Comparison of ENCODE assay signal across 17 cellular contexts in the genomic region with DNA sequence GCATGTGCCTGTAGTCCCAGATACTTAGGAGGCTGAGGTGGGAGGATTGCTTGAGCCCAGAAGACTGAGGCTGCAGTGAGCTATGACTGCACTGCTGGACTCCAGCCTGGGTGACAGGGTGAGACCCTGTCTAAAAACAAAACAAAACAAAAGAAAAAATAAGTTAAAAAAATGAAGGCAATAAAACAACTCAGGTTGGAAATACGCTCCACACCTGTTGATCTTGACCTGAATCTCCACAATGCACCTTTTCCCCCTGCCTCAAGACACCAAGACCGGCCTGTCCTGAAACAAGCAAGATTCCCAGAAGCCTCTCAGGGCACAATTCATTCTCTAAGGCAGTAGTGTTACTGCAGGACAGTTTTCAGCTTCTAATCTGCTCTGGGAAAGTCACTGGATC. TPM values are rescaled to one million over a fixed set of nuclear protein-coding genes. Genes with fewer than 3 reads are reported as not detected.
DNase-seq lines count a peak whose midpoint lies in the region; ATAC-seq and TF ChIP-seq lines count a peak whose summit lies in the region.
"Had no signal": no experiment of that assay in that cellular context is flagged by ENCODE, and none has a peak within 500 bp of the region (broad histone marks: within the 10 kb centered on the region; RNA-seq: fewer than 3 reads in every experiment).

No MANE protein-coding gene starts in this region.

- peaks cover 29% of the 10 kb centered on the region for H3K36me3 ChIP-seq in GM23338 (ENCODE audit: insufficient read depth)
- no peaks in the 10 kb centered on the region for H3K36me3 ChIP-seq in rectal smooth muscle tissue (ENCODE audit: control insufficient read depth, insufficient read depth, low read length)
- H3K36me3 ChIP-seq: HAP-1 had no signal

- no peaks in the 10 kb centered on the region for H3K9me2 ChIP-seq in GM23338 (ENCODE audit: insufficient read depth)

- H3K27ac Mint-ChIP-seq in GM23338 (peak overlapping the region; percentile 66), WTC11 (0 out of 2 replicates have a peak overlapping the region, but pooled peaks have one; percentile 40), mesothelial cell of epicardium (peak overlapping the region; percentile 44)
- H3K27ac Mint-ChIP-seq: HFFc6 had no signal

- H3K4me3 ChIP-seq in GM23338, result no peak overlapping the region
- H3K4me3 ChIP-seq in rectal smooth muscle tissue (ENCODE audit: low read length), result no peak overlapping the region
- H3K4me3 ChIP-seq: BLaER1 treated with 17β-estradiol and CSF1 and Interleukin-3, amounts not matched to agents 10 nM and 100 nM; HAP-1 had no signal

- H3K9me3 Mint-ChIP-seq in GM23338 (no peaks in the 10 kb centered on the region), WTC11 (no peaks in the 10 kb centered on the region), mesothelial cell of epicardium (no peaks in the 10 kb centered on the region)
- H3K9me3 Mint-ChIP-seq: CD4-positive, CD25-positive, alpha-beta regulatory T cell; HFFc6 had no signal

- no peaks in the 10 kb centered on the region for H3K4me1 Mint-ChIP-seq in GM23338
- H3K4me1 Mint-ChIP-seq in WTC11, result no peaks in the 10 kb centered on the region
- H3K4me1 Mint-ChIP-seq in mesothelial cell of epicardium, result peaks cover 8% of the 10 kb centered on the region
- H3K4me1 Mint-ChIP-seq: CD4-positive, CD25-positive, alpha-beta regulatory T cell had no signal

- H3K27ac ChIP-seq in GM23338 (ENCODE audit: low read depth) (no peak overlapping the region), rectal smooth muscle tissue (ENCODE audit: low read depth, low read length) (peak overlapping the region; percentile 74), caudate nucleus (ENCODE audit: low read depth, low read length) (no peak overlapping the region)
- H3K27ac ChIP-seq: BLaER1 treated with 17β-estradiol and CSF1 and Interleukin-3, amounts not matched to agents 10 nM and 100 nM had no signal

- no peak overlapping the region for H3K9ac ChIP-seq in rectal smooth muscle tissue (ENCODE audit: low read length)
- H3K9ac ChIP-seq: BLaER1 treated with 17β-estradiol and CSF1 and Interleukin-3, amounts not matched to agents 10 nM and 100 nM had no signal

- CTCF ChIA-PET in WTC11 (lab: Charles Lee), result interaction anchor here (1.5 kb wide), 1 partner anchor 19 kb away, joined by 6 read pairs; no protein-coding TSS in a partner anchor

- no peak overlapping the region for H3K4me2 ChIP-seq in GM23338
- H3K4me2 ChIP-seq: BLaER1 treated with 17β-estradiol and CSF1 and Interleukin-3, amounts not matched to agents 10 nM and 100 nM had no signal

- H3K79me2 ChIP-seq in GM23338 (replicated peaks; ENCODE audit: insufficient read depth), result no peaks in the 10 kb centered on the region

- TF ChIP-seq CTCF in GM23338 (conservative IDR thresholded peaks at IDR 0.05; ENCODE audit: low read depth in 2 of 2) (no peak), WTC11 (IDR thresholded peaks at IDR 0.05) (no peak), mesothelial cell of epicardium (IDR thresholded peaks at IDR 0.05; ENCODE audit: unreplicated experiment) (no peak), omental fat pad (IDR thresholded peaks at IDR 0.05) (no peak)

- H3F3A ChIP-seq in GM23338 (replicated peaks; ENCODE audit: low read depth), result no peaks in the 10 kb centered on the region

- H3K27me3 ChIP-seq in GM23338 (ENCODE audit: insufficient read depth) (no peaks in the 10 kb centered on the region), rectal smooth muscle tissue (ENCODE audit: control insufficient read depth, insufficient read depth, low read length) (no peaks in the 10 kb centered on the region)
- H3K27me3 ChIP-seq: BLaER1 treated with 17β-estradiol and CSF1 and Interleukin-3, amounts not matched to agents 10 nM and 100 nM had no signal

- H3K36me3 Mint-ChIP-seq in GM23338 (ENCODE audit: low read depth), result peaks cover 71% of the 10 kb centered on the region
- H3K36me3 Mint-ChIP-seq in WTC11, result peaks cover 74% of the 10 kb centered on the region
- H3K36me3 Mint-ChIP-seq in mesothelial cell of epicardium, result peaks cover 24% of the 10 kb centered on the region
- H3K36me3 Mint-ChIP-seq: CD4-positive, CD25-positive, alpha-beta regulatory T cell had no signal

- H3K4me1 ChIP-seq in GM23338 (ENCODE audit: insufficient read depth) (no peaks in the 10 kb centered on the region), rectal smooth muscle tissue (ENCODE audit: control insufficient read depth, insufficient read depth, low read length) (peaks cover 19% of the 10 kb centered on the region)

- H2AFZ ChIP-seq in GM23338, result no peak overlapping the region

- peaks cover 3% of the 10 kb centered on the region; the same call in 1 of the 2 replicates for H4K20me1 ChIP-seq in GM23338 (replicated peaks; ENCODE audit: insufficient read depth)
- H4K20me1 ChIP-seq: BLaER1 treated with 17β-estradiol and CSF1 and Interleukin-3, amounts not matched to agents 10 nM and 100 nM had no signal

- POLR2A ChIA-PET in WTC11 (lab: Charles Lee), result no interaction called here

- peaks cover 3% of the 10 kb centered on the region for H3K27me3 Mint-ChIP-seq in GM23338 (ENCODE audit: insufficient read depth, low read depth, poor library complexity)
- no peaks in the 10 kb centered on the region for H3K27me3 Mint-ChIP-seq in WTC11 (ENCODE audit: low read depth)
- H3K27me3 Mint-ChIP-seq in mesothelial cell of epicardium (ENCODE audit: low read depth), result no peaks in the 10 kb centered on the region

- DNase-seq in GM23338 (ENCODE audit: low spot score), result no peak
- no peak for DNase-seq in WTC11 (ENCODE audit: low spot score)
- no peak for DNase-seq in mesothelial cell of epicardium (ENCODE audit: low spot score in 2 of 2, unreplicated experiment in 2 of 2)
- DNase-seq in caudate nucleus (lab: John Stamatoyannopoulos, UW), result no peak
- DNase-seq in omental fat pad (ENCODE audit: low spot score), result no peak
- no peak for DNase-seq in stimulated activated CD4-positive, alpha-beta T cell treated with anti-CD3 and anti-CD28 coated beads, Interleukin-4, amount 100 ng/mL, for 24 hours
- no peak for DNase-seq in NCI-H146 (lab: John Stamatoyannopoulos, UW)
- DNase-seq: ACHN; CD4-positive, CD25-positive, alpha-beta regulatory T cell; DMS53; GF-D8; HFFc6 had no signal

- no peak overlapping the region for H3K4me3 Mint-ChIP-seq in GM23338
- H3K4me3 Mint-ChIP-seq in WTC11, result no peak overlapping the region
- no peak overlapping the region for H3K4me3 Mint-ChIP-seq in mesothelial cell of epicardium
- H3K4me3 Mint-ChIP-seq: CD4-positive, CD25-positive, alpha-beta regulatory T cell; HFFc6 had no signal

- ATAC-seq in GM23338 (no peak), WTC11 (no peak), omental fat pad (ENCODE audit: low FRiP score) (no peak)

TF ChIP-seq in GM23338, 12 proteins besides CTCF, POLR2A, EP300 and RAD21 (continues in another document):
- TF ChIP-seq CREB1 (CRISPR knock-in tag; IDR thresholded peaks at IDR 0.05; ENCODE audit: low read depth) (no peak), POLR2AphosphoS5 (IDR thresholded peaks at IDR 0.05; ENCODE audit: low read depth) (no peak)

TF ChIP-seq in WTC11, 78 proteins besides CTCF, POLR2A, EP300 and RAD21 (continues in another document):
- no peak for TF ChIP-seq ZNF138 (CRISPR knock-in tag; conservative IDR thresholded peaks at IDR 0.05)
- TF ChIP-seq, protein P1, sequence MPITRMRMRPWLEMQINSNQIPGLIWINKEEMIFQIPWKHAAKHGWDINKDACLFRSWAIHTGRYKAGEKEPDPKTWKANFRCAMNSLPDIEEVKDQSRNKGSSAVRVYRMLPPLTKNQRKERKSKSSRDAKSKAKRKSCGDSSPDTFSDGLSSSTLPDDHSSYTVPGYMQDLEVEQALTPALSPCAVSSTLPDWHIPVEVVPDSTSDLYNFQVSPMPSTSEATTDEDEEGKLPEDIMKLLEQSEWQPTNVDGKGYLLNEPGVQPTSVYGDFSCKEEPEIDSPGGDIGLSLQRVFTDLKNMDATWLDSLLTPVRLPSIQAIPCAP (CRISPR knock-in tag; IDR thresholded peaks at IDR 0.05), result no peak
- no peak for TF ChIP-seq FOXK1 (CRISPR knock-in tag; IDR thresholded peaks at IDR 0.05)
- TF ChIP-seq ELF4 (CRISPR knock-in tag; IDR thresholded peaks at IDR 0.05; ENCODE audit: low read depth), result no peak
- TF ChIP-seq TEAD4 (CRISPR knock-in tag; IDR thresholded peaks at IDR 0.05), result no peak
- TF ChIP-seq NR2C2 (CRISPR knock-in tag; IDR thresholded peaks at IDR 0.05), result no peak

RNA-seq across cellular contexts. Expression of gene CEBPE, which starts 20.8 kb away (rescaled TPM):
- total RNA-seq in GM23338 (2014; rRNA removed; shearing (Covaris generic)), result not detected in 2 replicates
- not detected in 2 replicates for polyA plus RNA-seq in GM23338 (2016; fragmentation: Nextera tagmentation; extraction: Ambion mirVana)
- total RNA-seq in WTC11 (2021), result not detected in 3 replicates
- total RNA-seq in mesothelial cell of epicardium, result not detected in 3 replicates
- 1 to 10 TPM in 1 of 4 donors, under 1 TPM in 2, not detected in 1; 0.36 to 2.7 (median 0.37) TPM for total RNA-seq in omental fat pad
- total RNA-seq: A172; CD4-positive, CD25-positive, alpha-beta regulatory T cell; H1; HFFc6 had no signal

RNA-seq across cellular contexts. Expression of gene CIROP, which starts 35.1 kb away (rescaled TPM):
- total RNA-seq in GM23338 (2014; rRNA removed; shearing (Covaris generic)), result not detected in 2 replicates
- polyA plus RNA-seq in GM23338 (2016; fragmentation: Nextera tagmentation; extraction: Ambion mirVana), result not detected in 2 replicates
- total RNA-seq in WTC11 (2021) (0.07 to 0.11 TPM in 2 of 3 replicates, not detected in the other), mesothelial cell of epicardium (not detected in 3 replicates), omental fat pad (under 1 TPM in 1 of 4 donors, not detected in 3; 0.25 TPM)
- total RNA-seq: A172; CD4-positive, CD25-positive, alpha-beta regulatory T cell; H1; HFFc6 had no signal

RNA-seq across cellular contexts. Expression of gene SLC7A8, which starts 43.6 kb away (rescaled TPM):
- total RNA-seq in GM23338 (2014; rRNA removed; shearing (Covaris generic)), result 105 and 117 TPM in 2 replicates
- 122 and 124 TPM in 2 replicates for polyA plus RNA-seq in GM23338 (2016; fragmentation: Nextera tagmentation; extraction: Ambion mirVana)
- total RNA-seq in WTC11 (2021) (200 to 207 TPM (median 201 TPM) in 3 replicates), mesothelial cell of epicardium (52.5 to 62.3 TPM (median 58.7 TPM) in 3 replicates), omental fat pad (100 to 1,000 TPM in 1 of 4 donors, 10 to 100 TPM in 3; 40.2 to 106 (median 92.1) TPM)
- total RNA-seq: CD4-positive, CD25-positive, alpha-beta regulatory T cell had no signal

RNA-seq across cellular contexts. Expression of gene C14orf119, which starts 44.6 kb away (rescaled TPM):
- 49.4 and 57.4 TPM in 2 replicates for total RNA-seq in GM23338 (2014; rRNA removed; shearing (Covaris generic))
- polyA plus RNA-seq in GM23338 (2016; fragmentation: Nextera tagmentation; extraction: Ambion mirVana), result 114 and 118 TPM in 2 replicates
- total RNA-seq in WTC11 (2021) (67.8 to 81.3 TPM (median 71.3 TPM) in 3 replicates), mesothelial cell of epicardium (43.2 to 48.5 TPM (median 45.6 TPM) in 3 replicates), omental fat pad (10 to 100 TPM; 39.2 to 46.7 (median 43.6) TPM)

RNA-seq across cellular contexts. Expression of gene ACIN1, which starts 44.9 kb away (rescaled TPM):
- total RNA-seq in GM23338 (2014; rRNA removed; shearing (Covaris generic)), result 169 and 172 TPM in 2 replicates
- 73.6 and 76.1 TPM in 2 replicates for polyA plus RNA-seq in GM23338 (2016; fragmentation: Nextera tagmentation; extraction: Ambion mirVana)
- total RNA-seq in WTC11 (2021), result 196 to 229 TPM (median 204 TPM) in 3 replicates
- 372 to 401 TPM (median 374 TPM) in 3 replicates for total RNA-seq in mesothelial cell of epicardium
- 100 to 1,000 TPM in 3 of 4 donors, 10 to 100 TPM in 1; 85.6 to 143 (median 120) TPM for total RNA-seq in omental fat pad
